ENCODE assay signal across 2 cellular contexts in the genomic region with DNA sequence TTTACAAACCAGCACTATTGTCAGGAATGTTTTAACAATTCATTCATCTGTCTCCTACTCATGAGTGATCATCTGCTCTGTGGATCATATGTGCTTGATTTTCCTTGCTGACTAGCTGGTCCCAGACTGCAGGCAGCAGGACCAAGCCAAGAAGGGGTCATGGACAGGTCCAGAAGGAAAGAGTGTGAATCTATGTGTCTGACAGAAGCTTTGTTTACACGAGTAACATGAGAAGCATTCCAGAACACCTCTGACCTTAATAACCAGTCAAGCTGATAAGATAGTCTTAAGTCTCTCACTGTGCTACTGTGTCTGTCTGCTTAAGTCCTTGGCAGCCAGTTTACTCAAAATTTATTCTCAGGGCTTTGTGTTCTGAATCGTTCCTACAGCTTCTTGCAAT.
TF ChIP-seq lines count a peak whose summit lies in the region.

No MANE protein-coding gene starts in this region.

TF ChIP-seq in endothelial cell of umbilical vein, 7 proteins besides CTCF, POLR2A, EP300 and RAD21:
- TF ChIP-seq GATA2 (IDR thresholded peaks at IDR 0.05; ENCODE audit: insufficient read depth, insufficient read length, low read depth, low read length) (no peak), EZH2 (IDR thresholded peaks at IDR 0.05; ENCODE audit: borderline replicate concordance, low read depth, low read length, severe bottlenecking) (no peak), FOS (IDR thresholded peaks at IDR 0.05; ENCODE audit: borderline replicate concordance, insufficient read depth, low read length) (no peak)
- TF ChIP-seq, protein P1, sequence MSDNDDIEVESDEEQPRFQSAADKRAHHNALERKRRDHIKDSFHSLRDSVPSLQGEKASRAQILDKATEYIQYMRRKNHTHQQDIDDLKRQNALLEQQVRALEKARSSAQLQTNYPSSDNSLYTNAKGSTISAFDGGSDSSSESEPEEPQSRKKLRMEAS (IDR thresholded peaks at IDR 0.05; ENCODE audit: insufficient read depth, insufficient read length): no peak

TF ChIP-seq in HepG2, 621 proteins besides CTCF, POLR2A, EP300 and RAD21:
- TF ChIP-seq NR2F2 (IDR thresholded peaks at IDR 0.05; ENCODE audit: borderline replicate concordance, low read depth): no peak
- 0 out of 2 replicates have a peak, but pooled peaks have one; percentile 12 for TF ChIP-seq RARA (CRISPR knock-in tag; IDR thresholded peaks at IDR 0.05)
- no peak for TF ChIP-seq FOXA1 (IDR thresholded peaks at IDR 0.05)
- TF ChIP-seq FOXA1 (CRISPR knock-in tag; IDR thresholded peaks at IDR 0.05): peak; percentile 13; the same call in 1 of the 2 replicates
